1 cellular context compared by ENCODE assay signal in the genomic region with DNA sequence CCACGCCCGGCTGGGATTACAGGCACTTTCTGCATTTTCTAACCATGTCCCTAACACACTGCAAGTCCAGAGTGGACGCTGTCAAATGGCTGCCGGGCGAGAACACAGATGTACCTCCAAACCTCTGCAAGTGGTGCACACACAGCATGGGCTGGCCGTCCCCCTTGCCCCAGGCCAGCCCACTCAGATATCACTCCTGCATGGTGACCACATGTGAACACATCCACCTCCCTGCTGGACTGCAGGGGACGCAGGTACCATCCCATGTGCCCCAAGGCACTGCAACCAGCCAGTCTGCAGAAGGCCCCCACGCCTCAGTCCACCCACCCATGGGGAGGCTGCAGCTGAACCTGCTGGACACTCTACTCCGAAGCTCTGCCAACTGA.
TF ChIP-seq lines count a peak whose summit lies in the region.

No MANE protein-coding gene starts in this region.

TF ChIP-seq in HepG2, 621 proteins besides CTCF, POLR2A, EP300 and RAD21:
- TF ChIP-seq AGO2 (optimal IDR thresholded peaks at IDR 0.05; ENCODE audit: low read depth, low read length) (peak; percentile 10), ZNF569 (CRISPR knock-in tag; IDR thresholded peaks at IDR 0.05; ENCODE audit: borderline replicate concordance) (no peak), ZMYM3 (CRISPR knock-in tag; IDR thresholded peaks at IDR 0.05) (no peak)
- TF ChIP-seq, protein P1, sequence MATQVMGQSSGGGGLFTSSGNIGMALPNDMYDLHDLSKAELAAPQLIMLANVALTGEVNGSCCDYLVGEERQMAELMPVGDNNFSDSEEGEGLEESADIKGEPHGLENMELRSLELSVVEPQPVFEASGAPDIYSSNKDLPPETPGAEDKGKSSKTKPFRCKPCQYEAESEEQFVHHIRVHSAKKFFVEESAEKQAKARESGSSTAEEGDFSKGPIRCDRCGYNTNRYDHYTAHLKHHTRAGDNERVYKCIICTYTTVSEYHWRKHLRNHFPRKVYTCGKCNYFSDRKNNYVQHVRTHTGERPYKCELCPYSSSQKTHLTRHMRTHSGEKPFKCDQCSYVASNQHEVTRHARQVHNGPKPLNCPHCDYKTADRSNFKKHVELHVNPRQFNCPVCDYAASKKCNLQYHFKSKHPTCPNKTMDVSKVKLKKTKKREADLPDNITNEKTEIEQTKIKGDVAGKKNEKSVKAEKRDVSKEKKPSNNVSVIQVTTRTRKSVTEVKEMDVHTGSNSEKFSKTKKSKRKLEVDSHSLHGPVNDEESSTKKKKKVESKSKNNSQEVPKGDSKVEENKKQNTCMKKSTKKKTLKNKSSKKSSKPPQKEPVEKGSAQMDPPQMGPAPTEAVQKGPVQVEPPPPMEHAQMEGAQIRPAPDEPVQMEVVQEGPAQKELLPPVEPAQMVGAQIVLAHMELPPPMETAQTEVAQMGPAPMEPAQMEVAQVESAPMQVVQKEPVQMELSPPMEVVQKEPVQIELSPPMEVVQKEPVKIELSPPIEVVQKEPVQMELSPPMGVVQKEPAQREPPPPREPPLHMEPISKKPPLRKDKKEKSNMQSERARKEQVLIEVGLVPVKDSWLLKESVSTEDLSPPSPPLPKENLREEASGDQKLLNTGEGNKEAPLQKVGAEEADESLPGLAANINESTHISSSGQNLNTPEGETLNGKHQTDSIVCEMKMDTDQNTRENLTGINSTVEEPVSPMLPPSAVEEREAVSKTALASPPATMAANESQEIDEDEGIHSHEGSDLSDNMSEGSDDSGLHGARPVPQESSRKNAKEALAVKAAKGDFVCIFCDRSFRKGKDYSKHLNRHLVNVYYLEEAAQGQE (IDR thresholded peaks at IDR 0.05; ENCODE audit: borderline replicate concordance in 1 of 2, low read depth in 1 of 2, low read length in 2 of 2), result no peak
- TF ChIP-seq, protein P2, sequence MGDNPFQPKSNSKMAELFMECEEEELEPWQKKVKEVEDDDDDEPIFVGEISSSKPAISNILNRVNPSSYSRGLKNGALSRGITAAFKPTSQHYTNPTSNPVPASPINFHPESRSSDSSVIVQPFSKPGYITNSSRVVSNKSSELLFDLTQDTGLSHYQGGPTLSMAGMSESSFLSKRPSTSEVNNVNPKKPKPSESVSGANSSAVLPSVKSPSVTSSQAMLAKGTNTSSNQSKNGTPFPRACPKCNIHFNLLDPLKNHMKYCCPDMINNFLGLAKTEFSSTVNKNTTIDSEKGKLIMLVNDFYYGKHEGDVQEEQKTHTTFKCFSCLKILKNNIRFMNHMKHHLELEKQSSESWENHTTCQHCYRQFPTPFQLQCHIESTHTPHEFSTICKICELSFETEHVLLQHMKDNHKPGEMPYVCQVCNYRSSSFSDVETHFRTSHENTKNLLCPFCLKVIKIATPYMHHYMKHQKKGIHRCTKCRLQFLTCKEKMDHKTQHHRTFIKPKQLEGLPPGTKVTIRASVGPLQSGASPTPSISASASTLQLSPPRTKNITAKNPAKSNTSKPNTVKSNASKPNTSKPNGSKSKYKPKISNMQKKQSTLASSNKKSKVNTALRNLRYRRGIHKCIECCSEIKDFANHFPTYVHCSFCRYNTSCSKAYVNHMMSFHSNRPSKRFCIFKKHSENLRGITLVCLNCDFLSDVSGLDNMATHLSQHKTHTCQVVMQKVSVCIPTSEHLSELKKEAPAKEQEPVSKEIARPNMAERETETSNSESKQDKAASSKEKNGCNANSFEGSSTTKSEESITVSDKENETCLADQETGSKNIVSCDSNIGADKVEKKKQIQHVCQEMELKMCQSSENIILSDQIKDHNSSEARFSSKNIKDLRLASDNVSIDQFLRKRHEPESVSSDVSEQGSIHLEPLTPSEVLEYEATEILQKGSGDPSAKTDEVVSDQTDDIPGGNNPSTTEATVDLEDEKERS (CRISPR knock-in tag; IDR thresholded peaks at IDR 0.05), result no peak
